8 cellular contexts compared by ENCODE assay signal in the genomic region with DNA sequence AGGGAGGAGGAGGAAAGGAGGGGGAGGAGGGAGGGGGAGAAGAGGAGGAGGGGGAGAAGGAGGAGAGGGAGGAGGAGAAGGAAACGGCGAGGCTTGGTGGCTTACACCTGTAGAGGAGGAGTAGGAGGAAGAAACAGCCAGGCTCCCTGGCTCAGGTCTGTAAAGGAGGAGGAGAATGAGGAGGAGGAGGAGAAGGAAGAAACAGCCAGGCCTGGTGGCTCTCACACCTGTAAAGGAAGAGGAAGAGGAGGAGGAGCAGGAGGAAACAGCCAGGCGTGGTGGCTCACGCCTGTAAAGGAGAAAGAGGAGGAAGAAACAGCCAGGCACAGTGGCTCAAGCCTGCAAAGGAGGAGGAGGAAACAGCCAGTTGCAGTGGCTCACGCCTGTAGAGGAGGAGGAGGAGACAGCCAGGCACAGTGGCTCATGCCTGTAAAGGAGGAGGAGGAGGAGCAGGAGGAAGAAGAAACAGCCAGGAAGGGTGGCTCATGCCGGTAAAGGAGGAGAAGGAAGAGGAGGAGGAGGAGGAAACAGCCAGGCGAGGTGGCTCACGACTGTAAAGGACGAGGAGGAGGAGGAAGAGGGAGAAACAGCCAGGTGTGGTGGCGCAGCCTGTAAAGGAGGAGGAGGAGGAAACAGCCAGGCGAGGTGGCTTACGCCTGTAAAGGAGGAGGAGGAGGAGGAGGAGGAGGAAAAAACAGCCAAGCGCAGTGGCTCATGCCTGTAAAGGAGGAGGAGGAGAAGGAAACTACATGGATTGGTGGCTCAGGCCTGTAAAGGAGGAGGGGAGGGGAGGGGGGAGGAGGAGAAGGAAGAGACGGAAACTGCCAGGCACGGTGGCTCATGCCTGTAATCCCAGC. TPM values are rescaled to one million over a fixed set of nuclear protein-coding genes. Genes with fewer than 3 reads are reported as not detected.
DNase-seq lines count a peak whose midpoint lies in the region; ATAC-seq, FAIRE-seq and TF ChIP-seq lines count a peak whose summit lies in the region.

No MANE protein-coding gene starts in this region.

- H3K4me3 ChIP-seq in WERI-Rb-1 (ENCODE audit: low read depth, low read length): peak overlapping the region; percentile 43
- peak overlapping the region in 2 of 3 experiments; percentile 33 to 56; a peak in 4 of 6 replicates for H3K4me3 ChIP-seq in HepG2 (replicated peaks in 1 of 3; ENCODE audit: insufficient read depth in 1 of 3, low read depth in 2 of 3, low read length in 3 of 3)

- H3K27me3 ChIP-seq in WERI-Rb-1 (ENCODE audit: insufficient read depth, low read depth, severe bottlenecking) (no peaks in the 10 kb centered on the region), HepG2 (ENCODE audit: control insufficient read depth in 1 of 2, insufficient read depth in 2 of 2, low read length in 2 of 2) (no peaks in the 10 kb centered on the region)

- peaks cover 9% of the 10 kb centered on the region for H3K4me1 ChIP-seq in HepG2 (ENCODE audit: insufficient read depth, low read length)

- TF ChIP-seq POLR2A in HepG2 (IDR thresholded peaks at IDR 0.05; ENCODE audit: insufficient read depth in 1 of 2, low read depth in 2 of 2, low read length in 2 of 2): no peak

- H3K27ac ChIP-seq in WERI-Rb-1 (peak overlapping the region; percentile 40), cingulate gyrus (ENCODE audit: low read depth, low read length) (peak overlapping the region; percentile 83), HepG2 (ENCODE audit: extremely low read length, insufficient read depth, low read length) (no peak overlapping the region)

- no peaks in the 10 kb centered on the region for H4K20me1 ChIP-seq in HepG2 (ENCODE audit: insufficient read depth, low read length)

- no TSS peak for BruUV-seq in HepG2 (replicated peaks; lab: Mats Ljungman, UMichigan)

- DNase-seq in NCI-H2081 (lab: John Stamatoyannopoulos, UW): peak; percentile 23 to 62
- no peak for DNase-seq in NCI-H2081 treated with DMSO at 0.1 percent for 48 hours (lab: John Stamatoyannopoulos, UW)
- peak; percentile 61 for DNase-seq in NCI-H2171 (lab: John Stamatoyannopoulos, UW)
- DNase-seq in WERI-Rb-1: peak; percentile 74
- DNase-seq in HepG2 (ENCODE audit: low spot score): no peak
- DNase-seq in stimulated activated CD8-positive, alpha-beta memory T cell treated with anti-CD3 and anti-CD28 coated beads, Interleukin-4, amount 100 ng/mL, for 48 hours: peak; percentile 43

- TF ChIP-seq EP300 in HepG2 (IDR thresholded peaks at IDR 0.05; ENCODE audit: low read depth in 2 of 2, low read length in 2 of 2): no peak
- TF ChIP-seq EP300 in HepG2 (CRISPR knock-in tag; IDR thresholded peaks at IDR 0.05; ENCODE audit: borderline replicate concordance): no peak

- no peak for FAIRE-seq in HepG2 (lab: Jason Lieb, UNC)

- POLR2A ChIA-PET in HepG2 (lab: Yijun Ruan, JAX): interaction anchor here (0.8 to 1.3 kb wide), 4 partner anchors 9 to 24 kb away, joined by 3 to 4 read pairs (median 4); partner anchors contain the start of gene ASL

- H3K36me3 ChIP-seq in WERI-Rb-1 (no peaks in the 10 kb centered on the region), HepG2 (replicated peaks in 1 of 2; ENCODE audit: control insufficient read depth in 1 of 2, insufficient read depth in 2 of 2, low read length in 2 of 2) (no peaks in the 10 kb centered on the region)

- no peak overlapping the region for H2AFZ ChIP-seq in HepG2 (ENCODE audit: low read length)

- peak overlapping the region; percentile 66 for H3K4me2 ChIP-seq in HepG2 (ENCODE audit: low read depth, low read length)

- H3K9me3 ChIP-seq in WERI-Rb-1 (ENCODE audit: severe bottlenecking): no peaks in the 10 kb centered on the region
- no peaks in the 10 kb centered on the region for H3K9me3 ChIP-seq in HepG2 (ENCODE audit: low read length)

- H3K9ac ChIP-seq in HepG2 (ENCODE audit: insufficient read depth, low read depth, low read length): no peak overlapping the region; the same call in 1 of the 2 replicates

- WGBS in HepG2 (ENCODE audit: low lambda C conversion rate): 18% methylated on average over 15 of the region's 15 CpGs

- intact Hi-C loops in HepG2 (cut with micrococcal nuclease; ENCODE audit: unreplicated experiment): no loop called here

- ATAC-seq in HG02870 (IDR thresholded peaks at IDR 0.05; ENCODE audit: unreplicated experiment) (peak; percentile 70), HepG2 (peak; percentile 83)

- TF ChIP-seq RAD21 in HepG2 (CRISPR knock-in tag; IDR thresholded peaks at IDR 0.05): no peak

- in situ Hi-C loops in HepG2 (cut with HindIII; ENCODE audit: extremely low pct_ligation_motif_present, low pct_unique_long_range_greater_than_20kb): no loop called here

- no peaks in the 10 kb centered on the region for H3K79me2 ChIP-seq in HepG2 (ENCODE audit: insufficient read depth, low read length)

- no peak for TF ChIP-seq CTCF in WERI-Rb-1 (IDR thresholded peaks at IDR 0.05; ENCODE audit: low read depth, low read length)
- TF ChIP-seq CTCF in HepG2 (CRISPR knock-in tag; IDR thresholded peaks at IDR 0.05): no peak

- CTCF ChIA-PET in HepG2 (lab: Yijun Ruan, JAX; ENCODE audit: low intra/inter-chr PET ratio, low total read pairs): no interaction called here

TF ChIP-seq in HepG2, 621 proteins besides CTCF, POLR2A, EP300 and RAD21 (continues in another document):
- TF ChIP-seq IKZF4 (CRISPR knock-in tag; IDR thresholded peaks at IDR 0.05; ENCODE audit: borderline replicate concordance, low read depth, not compliant biosample characterization) (no peak), ZNF33B (CRISPR knock-in tag; IDR thresholded peaks at IDR 0.05) (no peak), PCBP1 (IDR thresholded peaks at IDR 0.05; ENCODE audit: borderline replicate concordance, low read depth, low read length) (0 out of 2 replicates have a peak, but pooled peaks have one; percentile 9), ZNF251 (CRISPR knock-in tag; IDR thresholded peaks at IDR 0.05) (no peak)
- TF ChIP-seq, protein P1, sequence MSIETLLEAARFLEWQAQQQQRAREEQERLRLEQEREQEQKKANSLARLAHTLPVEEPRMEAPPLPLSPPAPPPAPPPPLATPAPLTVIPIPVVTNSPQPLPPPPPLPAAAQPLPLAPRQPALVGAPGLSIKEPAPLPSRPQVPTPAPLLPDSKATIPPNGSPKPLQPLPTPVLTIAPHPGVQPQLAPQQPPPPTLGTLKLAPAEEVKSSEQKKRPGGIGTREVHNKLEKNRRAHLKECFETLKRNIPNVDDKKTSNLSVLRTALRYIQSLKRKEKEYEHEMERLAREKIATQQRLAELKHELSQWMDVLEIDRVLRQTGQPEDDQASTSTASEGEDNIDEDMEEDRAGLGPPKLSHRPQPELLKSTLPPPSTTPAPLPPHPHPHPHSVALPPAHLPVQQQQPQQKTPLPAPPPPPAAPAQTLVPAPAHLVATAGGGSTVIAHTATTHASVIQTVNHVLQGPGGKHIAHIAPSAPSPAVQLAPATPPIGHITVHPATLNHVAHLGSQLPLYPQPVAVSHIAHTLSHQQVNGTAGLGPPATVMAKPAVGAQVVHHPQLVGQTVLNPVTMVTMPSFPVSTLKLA (IDR thresholded peaks at IDR 0.05): no peak

RNA-seq across cellular contexts. Expression of gene CRCP, which starts 14.9 kb away (rescaled TPM):
- total RNA-seq in HepG2 (2016; rRNA removed; fragmentation: Illumina TruSeq; extraction: Trizol): 31.0 and 41.1 TPM in 2 replicates
- 9.9 and 16.6 TPM in 2 replicates for total RNA-seq in HepG2 (2016; cell fraction: cytosol; rRNA removed; fragmentation: Illumina TruSeq; extraction: Trizol; ENCODE audit: low read depth)
- total RNA-seq in HepG2 (2016; cell fraction: insoluble cytoplasmic fraction; rRNA removed; fragmentation: Illumina TruSeq; extraction: Trizol): 31.6 and 44.5 TPM in 2 replicates
- 21.3 and 21.4 TPM in 2 replicates for total RNA-seq in HepG2 (2016; cell fraction: membrane; rRNA removed; fragmentation: Illumina TruSeq; extraction: Trizol)
- 13.8 and 14.1 TPM in 2 replicates for total RNA-seq in HepG2 (2016; cell fraction: nucleus; rRNA removed; fragmentation: Illumina TruSeq; extraction: Trizol)
- polyA plus RNA-seq in HepG2 (2011; rRNA removed): 22.7 and 27.7 TPM in 2 replicates
- 27.6 and 28.2 TPM in 2 replicates for polyA plus RNA-seq in HepG2 (2011; cell fraction: cytosol; rRNA removed)
- polyA plus RNA-seq in HepG2 (2011; cell fraction: nucleus; rRNA removed): 10.8 and 14.7 TPM in 2 replicates
- polyA plus RNA-seq in HepG2 (2012): 20.8 and 22.7 TPM in 2 replicates
- 5.1 and 5.2 TPM in 2 replicates for polyA plus RNA-seq in HepG2 (2016; cell fraction: cytosol; fragmentation: Illumina TruSeq; extraction: Trizol; ENCODE audit: low read depth)
- 28.2 and 29.7 TPM in 2 replicates for polyA plus RNA-seq in HepG2 (2016; cell fraction: insoluble cytoplasmic fraction; fragmentation: Illumina TruSeq; extraction: Trizol; ENCODE audit: low read depth)
- polyA plus RNA-seq in HepG2 (2016; cell fraction: membrane; fragmentation: Illumina TruSeq; extraction: Trizol; ENCODE audit: low read depth): 10.6 and 11.6 TPM in 2 replicates
- 16.1 and 23.0 TPM in 2 replicates for polyA plus RNA-seq in HepG2 (2016; cell fraction: nucleus; fragmentation: Illumina TruSeq; extraction: Trizol; ENCODE audit: insufficient read depth, low read depth)
- polyA minus RNA-seq in HepG2 (2011; rRNA and poly(A)+ RNA removed; ENCODE audit: low replicate concordance): 20.8 and 22.0 TPM in 2 replicates
- 20.6 and 22.6 TPM in 2 replicates for polyA minus RNA-seq in HepG2 (2011; cell fraction: cytosol; rRNA and poly(A)+ RNA removed)
- polyA minus RNA-seq in HepG2 (2011; cell fraction: nucleus; rRNA and poly(A)+ RNA removed): 18.3 and 21.8 TPM in 2 replicates

RNA-seq across cellular contexts. Expression of gene ASL, which starts 24.2 kb away (rescaled TPM):
- 63.8 and 71.4 TPM in 2 replicates for total RNA-seq in HepG2 (2016; rRNA removed; fragmentation: Illumina TruSeq; extraction: Trizol)
- 10.8 and 15.3 TPM in 2 replicates for total RNA-seq in HepG2 (2016; cell fraction: cytosol; rRNA removed; fragmentation: Illumina TruSeq; extraction: Trizol; ENCODE audit: low read depth)
- 60.6 and 73.6 TPM in 2 replicates for total RNA-seq in HepG2 (2016; cell fraction: insoluble cytoplasmic fraction; rRNA removed; fragmentation: Illumina TruSeq; extraction: Trizol)
- total RNA-seq in HepG2 (2016; cell fraction: membrane; rRNA removed; fragmentation: Illumina TruSeq; extraction: Trizol): 20.5 and 23.7 TPM in 2 replicates
- total RNA-seq in HepG2 (2016; cell fraction: nucleus; rRNA removed; fragmentation: Illumina TruSeq; extraction: Trizol): 55.0 and 59.3 TPM in 2 replicates
- polyA plus RNA-seq in HepG2 (2011; rRNA removed): 96.5 and 146 TPM in 2 replicates
- 66.0 and 85.0 TPM in 2 replicates for polyA plus RNA-seq in HepG2 (2011; cell fraction: cytosol; rRNA removed)
- polyA plus RNA-seq in HepG2 (2011; cell fraction: nucleus; rRNA removed): 457 and 482 TPM in 2 replicates
- 39.6 and 57.0 TPM in 2 replicates for polyA plus RNA-seq in HepG2 (2012)
- polyA plus RNA-seq in HepG2 (2016; cell fraction: cytosol; fragmentation: Illumina TruSeq; extraction: Trizol; ENCODE audit: low read depth): 11.1 and 12.7 TPM in 2 replicates
- polyA plus RNA-seq in HepG2 (2016; cell fraction: insoluble cytoplasmic fraction; fragmentation: Illumina TruSeq; extraction: Trizol; ENCODE audit: low read depth): 58.1 and 62.4 TPM in 2 replicates
- polyA plus RNA-seq in HepG2 (2016; cell fraction: membrane; fragmentation: Illumina TruSeq; extraction: Trizol; ENCODE audit: low read depth): 16.6 and 18.5 TPM in 2 replicates
- polyA plus RNA-seq in HepG2 (2016; cell fraction: nucleus; fragmentation: Illumina TruSeq; extraction: Trizol; ENCODE audit: insufficient read depth, low read depth): 139 and 142 TPM in 2 replicates
- 24.9 and 94.0 TPM in 2 replicates for polyA minus RNA-seq in HepG2 (2011; rRNA and poly(A)+ RNA removed; ENCODE audit: low replicate concordance)
- 24.2 and 27.0 TPM in 2 replicates for polyA minus RNA-seq in HepG2 (2011; cell fraction: cytosol; rRNA and poly(A)+ RNA removed)
- 42.9 and 53.5 TPM in 2 replicates for polyA minus RNA-seq in HepG2 (2011; cell fraction: nucleus; rRNA and poly(A)+ RNA removed)

Comparison
In these comparisons a context has a peak if more than half of its experiments do, and no peak if none do; other contexts are left out.
1. DNase-seq: peak in NCI-H2081 (2 of 2), NCI-H2171 (single experiment), WERI-Rb-1 (single experiment) and stimulated activated CD8-positive, alpha-beta memory T cell treated with anti-CD3 and anti-CD28 coated beads, Interleukin-4, amount 100 ng/mL, for 48 hours (single experiment); none in NCI-H2081 treated with DMSO at 0.1 percent for 48 hours (single experiment) and HepG2 (single experiment).